Comparison of ENCODE assay signal across 1 cellular context in the genomic region with DNA sequence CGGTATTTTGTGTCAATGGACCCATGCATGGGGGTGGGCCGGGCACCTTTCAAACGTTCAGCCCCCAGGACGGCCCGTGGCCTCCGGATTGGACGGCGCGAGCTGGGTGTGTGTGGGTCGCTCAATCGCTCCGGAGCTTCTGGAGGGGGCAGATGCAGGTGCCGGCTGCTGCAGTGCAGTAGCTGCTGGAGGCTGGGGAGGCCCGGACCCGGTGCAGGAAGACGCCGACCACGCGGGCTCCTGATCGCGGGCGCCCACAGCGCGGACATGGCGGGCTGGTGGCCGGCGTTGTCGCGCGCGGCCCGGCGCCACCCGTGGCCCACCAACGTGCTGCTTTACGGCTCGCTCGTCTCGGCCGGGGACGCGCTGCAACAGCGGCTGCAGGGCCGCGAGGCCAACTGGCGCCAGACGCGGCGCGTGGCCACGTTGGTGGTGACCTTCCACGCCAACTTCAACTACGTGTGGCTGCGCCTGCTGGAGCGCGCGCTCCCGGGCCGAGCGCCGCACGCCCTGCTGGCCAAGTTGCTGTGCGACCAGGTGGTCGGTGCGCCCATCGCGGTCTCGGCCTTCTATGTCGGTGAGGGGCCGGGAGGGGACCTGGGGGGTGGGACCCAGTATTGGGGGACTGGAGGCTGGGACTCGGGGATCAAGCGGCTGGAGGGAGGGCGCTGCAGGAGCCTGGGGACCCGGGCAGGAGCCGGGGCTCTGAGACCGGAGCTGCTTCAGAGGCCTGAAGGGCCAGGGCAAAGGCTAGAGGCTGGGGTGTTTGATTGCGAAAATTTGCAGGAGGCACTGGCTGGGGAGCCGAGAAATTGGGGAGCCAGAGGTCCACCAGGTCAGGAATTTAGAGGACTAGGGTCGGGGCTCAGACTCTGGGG.
TF ChIP-seq lines count a peak whose summit lies in the region.
"Not testable (repeated sequence)": the region's sequence is repeated elsewhere in the genome, so short reads cannot be mapped to it uniquely, and the experiment has no call there.

A gene (plus strand): TSS at position 124 of the 878 bp plus-strand sequence. CDS start 144 bp downstream, at position 268.

TF ChIP-seq in HepG2, 621 proteins besides CTCF, POLR2A, EP300 and RAD21 (continued from another document and continues in another):
- TF ChIP-seq, protein P1, sequence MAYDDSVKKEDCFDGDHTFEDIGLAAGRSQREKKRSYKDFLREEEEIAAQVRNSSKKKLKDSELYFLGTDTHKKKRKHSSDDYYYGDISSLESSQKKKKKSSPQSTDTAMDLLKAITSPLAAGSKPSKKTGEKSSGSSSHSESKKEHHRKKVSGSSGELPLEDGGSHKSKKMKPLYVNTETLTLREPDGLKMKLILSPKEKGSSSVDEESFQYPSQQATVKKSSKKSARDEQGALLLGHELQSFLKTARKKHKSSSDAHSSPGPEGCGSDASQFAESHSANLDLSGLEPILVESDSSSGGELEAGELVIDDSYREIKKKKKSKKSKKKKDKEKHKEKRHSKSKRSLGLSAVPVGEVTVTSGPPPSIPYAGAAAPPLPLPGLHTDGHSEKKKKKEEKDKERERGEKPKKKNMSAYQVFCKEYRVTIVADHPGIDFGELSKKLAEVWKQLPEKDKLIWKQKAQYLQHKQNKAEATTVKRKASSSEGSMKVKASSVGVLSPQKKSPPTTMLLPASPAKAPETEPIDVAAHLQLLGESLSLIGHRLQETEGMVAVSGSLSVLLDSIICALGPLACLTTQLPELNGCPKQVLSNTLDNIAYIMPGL (CRISPR knock-in tag; IDR thresholded peaks at IDR 0.05; ENCODE audit: borderline replicate concordance in 1 of 2, low read depth in 1 of 2), result peak; percentile 80 to 96
- peak; percentile 63; the same call in 1 of the 2 replicates for TF ChIP-seq ZNF567 (CRISPR knock-in tag; IDR thresholded peaks at IDR 0.05; ENCODE audit: borderline replicate concordance)
- TF ChIP-seq TEAD2 (CRISPR knock-in tag; IDR thresholded peaks at IDR 0.05), result 0 out of 2 replicates have a peak, but pooled peaks have one; percentile 53
- TF ChIP-seq, protein P2, sequence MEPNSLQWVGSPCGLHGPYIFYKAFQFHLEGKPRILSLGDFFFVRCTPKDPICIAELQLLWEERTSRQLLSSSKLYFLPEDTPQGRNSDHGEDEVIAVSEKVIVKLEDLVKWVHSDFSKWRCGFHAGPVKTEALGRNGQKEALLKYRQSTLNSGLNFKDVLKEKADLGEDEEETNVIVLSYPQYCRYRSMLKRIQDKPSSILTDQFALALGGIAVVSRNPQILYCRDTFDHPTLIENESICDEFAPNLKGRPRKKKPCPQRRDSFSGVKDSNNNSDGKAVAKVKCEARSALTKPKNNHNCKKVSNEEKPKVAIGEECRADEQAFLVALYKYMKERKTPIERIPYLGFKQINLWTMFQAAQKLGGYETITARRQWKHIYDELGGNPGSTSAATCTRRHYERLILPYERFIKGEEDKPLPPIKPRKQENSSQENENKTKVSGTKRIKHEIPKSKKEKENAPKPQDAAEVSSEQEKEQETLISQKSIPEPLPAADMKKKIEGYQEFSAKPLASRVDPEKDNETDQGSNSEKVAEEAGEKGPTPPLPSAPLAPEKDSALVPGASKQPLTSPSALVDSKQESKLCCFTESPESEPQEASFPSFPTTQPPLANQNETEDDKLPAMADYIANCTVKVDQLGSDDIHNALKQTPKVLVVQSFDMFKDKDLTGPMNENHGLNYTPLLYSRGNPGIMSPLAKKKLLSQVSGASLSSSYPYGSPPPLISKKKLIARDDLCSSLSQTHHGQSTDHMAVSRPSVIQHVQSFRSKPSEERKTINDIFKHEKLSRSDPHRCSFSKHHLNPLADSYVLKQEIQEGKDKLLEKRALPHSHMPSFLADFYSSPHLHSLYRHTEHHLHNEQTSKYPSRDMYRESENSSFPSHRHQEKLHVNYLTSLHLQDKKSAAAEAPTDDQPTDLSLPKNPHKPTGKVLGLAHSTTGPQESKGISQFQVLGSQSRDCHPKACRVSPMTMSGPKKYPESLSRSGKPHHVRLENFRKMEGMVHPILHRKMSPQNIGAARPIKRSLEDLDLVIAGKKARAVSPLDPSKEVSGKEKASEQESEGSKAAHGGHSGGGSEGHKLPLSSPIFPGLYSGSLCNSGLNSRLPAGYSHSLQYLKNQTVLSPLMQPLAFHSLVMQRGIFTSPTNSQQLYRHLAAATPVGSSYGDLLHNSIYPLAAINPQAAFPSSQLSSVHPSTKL (CRISPR knock-in tag; IDR thresholded peaks at IDR 0.05), result peak; percentile 24; the same call in 1 of the 2 replicates
- TF ChIP-seq ATF7 (IDR thresholded peaks at IDR 0.05); HNF4G (IDR thresholded peaks at IDR 0.05; ENCODE audit: borderline replicate concordance, low read depth, low read length): not testable (repeated sequence)
- TF ChIP-seq ATF7 (CRISPR knock-in tag; IDR thresholded peaks at IDR 0.05), result peak; percentile 79; the same call in 1 of the 2 replicates
- TF ChIP-seq, protein P3, sequence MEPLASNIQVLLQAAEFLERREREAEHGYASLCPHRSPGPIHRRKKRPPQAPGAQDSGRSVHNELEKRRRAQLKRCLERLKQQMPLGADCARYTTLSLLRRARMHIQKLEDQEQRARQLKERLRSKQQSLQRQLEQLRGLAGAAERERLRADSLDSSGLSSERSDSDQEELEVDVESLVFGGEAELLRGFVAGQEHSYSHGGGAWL (CRISPR knock-in tag; IDR thresholded peaks at IDR 0.05), result peak; percentile 70
- TF ChIP-seq NKX3-1 (CRISPR knock-in tag; IDR thresholded peaks at IDR 0.05), result peak; percentile 45
- peak; percentile 56 for TF ChIP-seq KDM2A (CRISPR knock-in tag; IDR thresholded peaks at IDR 0.05; ENCODE audit: borderline replicate concordance, low read depth)
- TF ChIP-seq, protein P4, sequence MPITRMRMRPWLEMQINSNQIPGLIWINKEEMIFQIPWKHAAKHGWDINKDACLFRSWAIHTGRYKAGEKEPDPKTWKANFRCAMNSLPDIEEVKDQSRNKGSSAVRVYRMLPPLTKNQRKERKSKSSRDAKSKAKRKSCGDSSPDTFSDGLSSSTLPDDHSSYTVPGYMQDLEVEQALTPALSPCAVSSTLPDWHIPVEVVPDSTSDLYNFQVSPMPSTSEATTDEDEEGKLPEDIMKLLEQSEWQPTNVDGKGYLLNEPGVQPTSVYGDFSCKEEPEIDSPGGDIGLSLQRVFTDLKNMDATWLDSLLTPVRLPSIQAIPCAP (CRISPR knock-in tag; IDR thresholded peaks at IDR 0.05; ENCODE audit: low read depth), result 0 out of 2 replicates have a peak, but pooled peaks have one; percentile 51
- TF ChIP-seq HNF4G (CRISPR knock-in tag; IDR thresholded peaks at IDR 0.05; ENCODE audit: borderline replicate concordance, low read depth), result peak; percentile 22; the same call in 1 of the 2 replicates
- 0 out of 2 replicates have a peak, but pooled peaks have one; percentile 6 for TF ChIP-seq KMT2B (CRISPR knock-in tag; IDR thresholded peaks at IDR 0.05)
- 0 out of 2 replicates have a peak, but pooled peaks have one; percentile 5 for TF ChIP-seq ZNF792 (CRISPR knock-in tag; IDR thresholded peaks at IDR 0.05)
- TF ChIP-seq, protein P5, sequence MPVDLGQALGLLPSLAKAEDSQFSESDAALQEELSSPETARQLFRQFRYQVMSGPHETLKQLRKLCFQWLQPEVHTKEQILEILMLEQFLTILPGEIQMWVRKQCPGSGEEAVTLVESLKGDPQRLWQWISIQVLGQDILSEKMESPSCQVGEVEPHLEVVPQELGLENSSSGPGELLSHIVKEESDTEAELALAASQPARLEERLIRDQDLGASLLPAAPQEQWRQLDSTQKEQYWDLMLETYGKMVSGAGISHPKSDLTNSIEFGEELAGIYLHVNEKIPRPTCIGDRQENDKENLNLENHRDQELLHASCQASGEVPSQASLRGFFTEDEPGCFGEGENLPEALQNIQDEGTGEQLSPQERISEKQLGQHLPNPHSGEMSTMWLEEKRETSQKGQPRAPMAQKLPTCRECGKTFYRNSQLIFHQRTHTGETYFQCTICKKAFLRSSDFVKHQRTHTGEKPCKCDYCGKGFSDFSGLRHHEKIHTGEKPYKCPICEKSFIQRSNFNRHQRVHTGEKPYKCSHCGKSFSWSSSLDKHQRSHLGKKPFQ (CRISPR knock-in tag; IDR thresholded peaks at IDR 0.05; ENCODE audit: insufficient replicate concordance), result peak; percentile 43
- TF ChIP-seq, protein P6, sequence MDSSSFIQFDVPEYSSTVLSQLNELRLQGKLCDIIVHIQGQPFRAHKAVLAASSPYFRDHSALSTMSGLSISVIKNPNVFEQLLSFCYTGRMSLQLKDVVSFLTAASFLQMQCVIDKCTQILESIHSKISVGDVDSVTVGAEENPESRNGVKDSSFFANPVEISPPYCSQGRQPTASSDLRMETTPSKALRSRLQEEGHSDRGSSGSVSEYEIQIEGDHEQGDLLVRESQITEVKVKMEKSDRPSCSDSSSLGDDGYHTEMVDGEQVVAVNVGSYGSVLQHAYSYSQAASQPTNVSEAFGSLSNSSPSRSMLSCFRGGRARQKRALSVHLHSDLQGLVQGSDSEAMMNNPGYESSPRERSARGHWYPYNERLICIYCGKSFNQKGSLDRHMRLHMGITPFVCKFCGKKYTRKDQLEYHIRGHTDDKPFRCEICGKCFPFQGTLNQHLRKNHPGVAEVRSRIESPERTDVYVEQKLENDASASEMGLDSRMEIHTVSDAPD (CRISPR knock-in tag; IDR thresholded peaks at IDR 0.05), result peak; percentile 48; the same call in 1 of the 2 replicates
- TF ChIP-seq, protein P7, sequence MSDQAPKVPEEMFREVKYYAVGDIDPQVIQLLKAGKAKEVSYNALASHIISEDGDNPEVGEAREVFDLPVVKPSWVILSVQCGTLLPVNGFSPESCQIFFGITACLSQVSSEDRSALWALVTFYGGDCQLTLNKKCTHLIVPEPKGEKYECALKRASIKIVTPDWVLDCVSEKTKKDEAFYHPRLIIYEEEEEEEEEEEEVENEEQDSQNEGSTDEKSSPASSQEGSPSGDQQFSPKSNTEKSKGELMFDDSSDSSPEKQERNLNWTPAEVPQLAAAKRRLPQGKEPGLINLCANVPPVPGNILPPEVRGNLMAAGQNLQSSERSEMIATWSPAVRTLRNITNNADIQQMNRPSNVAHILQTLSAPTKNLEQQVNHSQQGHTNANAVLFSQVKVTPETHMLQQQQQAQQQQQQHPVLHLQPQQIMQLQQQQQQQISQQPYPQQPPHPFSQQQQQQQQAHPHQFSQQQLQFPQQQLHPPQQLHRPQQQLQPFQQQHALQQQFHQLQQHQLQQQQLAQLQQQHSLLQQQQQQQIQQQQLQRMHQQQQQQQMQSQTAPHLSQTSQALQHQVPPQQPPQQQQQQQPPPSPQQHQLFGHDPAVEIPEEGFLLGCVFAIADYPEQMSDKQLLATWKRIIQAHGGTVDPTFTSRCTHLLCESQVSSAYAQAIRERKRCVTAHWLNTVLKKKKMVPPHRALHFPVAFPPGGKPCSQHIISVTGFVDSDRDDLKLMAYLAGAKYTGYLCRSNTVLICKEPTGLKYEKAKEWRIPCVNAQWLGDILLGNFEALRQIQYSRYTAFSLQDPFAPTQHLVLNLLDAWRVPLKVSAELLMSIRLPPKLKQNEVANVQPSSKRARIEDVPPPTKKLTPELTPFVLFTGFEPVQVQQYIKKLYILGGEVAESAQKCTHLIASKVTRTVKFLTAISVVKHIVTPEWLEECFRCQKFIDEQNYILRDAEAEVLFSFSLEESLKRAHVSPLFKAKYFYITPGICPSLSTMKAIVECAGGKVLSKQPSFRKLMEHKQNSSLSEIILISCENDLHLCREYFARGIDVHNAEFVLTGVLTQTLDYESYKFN (CRISPR knock-in tag; conservative IDR thresholded peaks at IDR 0.05), result peak; percentile 42; the same call in 1 of the 2 replicates
- 0 out of 2 replicates have a peak, but pooled peaks have one; percentile 51 for TF ChIP-seq GTF3A (CRISPR knock-in tag; conservative IDR thresholded peaks at IDR 0.05)
- 0 out of 2 replicates have a peak, but pooled peaks have one; percentile 63 for TF ChIP-seq MEF2D (CRISPR knock-in tag; IDR thresholded peaks at IDR 0.05)
- TF ChIP-seq ARID2 (CRISPR knock-in tag; IDR thresholded peaks at IDR 0.05; ENCODE audit: borderline replicate concordance), result peak; percentile 98
- 0 out of 2 replicates have a peak, but pooled peaks have one; percentile 28 for TF ChIP-seq KAT7 (CRISPR knock-in tag; IDR thresholded peaks at IDR 0.05; ENCODE audit: borderline replicate concordance)
- peak; percentile 24 for TF ChIP-seq EED (CRISPR knock-in tag; IDR thresholded peaks at IDR 0.05)
- TF ChIP-seq, protein P8, sequence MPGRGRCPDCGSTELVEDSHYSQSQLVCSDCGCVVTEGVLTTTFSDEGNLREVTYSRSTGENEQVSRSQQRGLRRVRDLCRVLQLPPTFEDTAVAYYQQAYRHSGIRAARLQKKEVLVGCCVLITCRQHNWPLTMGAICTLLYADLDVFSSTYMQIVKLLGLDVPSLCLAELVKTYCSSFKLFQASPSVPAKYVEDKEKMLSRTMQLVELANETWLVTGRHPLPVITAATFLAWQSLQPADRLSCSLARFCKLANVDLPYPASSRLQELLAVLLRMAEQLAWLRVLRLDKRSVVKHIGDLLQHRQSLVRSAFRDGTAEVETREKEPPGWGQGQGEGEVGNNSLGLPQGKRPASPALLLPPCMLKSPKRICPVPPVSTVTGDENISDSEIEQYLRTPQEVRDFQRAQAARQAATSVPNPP (CRISPR knock-in tag; IDR thresholded peaks at IDR 0.05), result peak; percentile 81; the same call in 1 of the 2 replicates
- peak; percentile 74 for TF ChIP-seq RNF2 (conservative IDR thresholded peaks at IDR 0.05; ENCODE audit: low read depth)
- TF ChIP-seq CHD2 (IDR thresholded peaks at IDR 0.05; ENCODE audit: low read depth, low read length), result peak; percentile 17; the same call in 1 of the 2 replicates
- TF ChIP-seq, protein P9, sequence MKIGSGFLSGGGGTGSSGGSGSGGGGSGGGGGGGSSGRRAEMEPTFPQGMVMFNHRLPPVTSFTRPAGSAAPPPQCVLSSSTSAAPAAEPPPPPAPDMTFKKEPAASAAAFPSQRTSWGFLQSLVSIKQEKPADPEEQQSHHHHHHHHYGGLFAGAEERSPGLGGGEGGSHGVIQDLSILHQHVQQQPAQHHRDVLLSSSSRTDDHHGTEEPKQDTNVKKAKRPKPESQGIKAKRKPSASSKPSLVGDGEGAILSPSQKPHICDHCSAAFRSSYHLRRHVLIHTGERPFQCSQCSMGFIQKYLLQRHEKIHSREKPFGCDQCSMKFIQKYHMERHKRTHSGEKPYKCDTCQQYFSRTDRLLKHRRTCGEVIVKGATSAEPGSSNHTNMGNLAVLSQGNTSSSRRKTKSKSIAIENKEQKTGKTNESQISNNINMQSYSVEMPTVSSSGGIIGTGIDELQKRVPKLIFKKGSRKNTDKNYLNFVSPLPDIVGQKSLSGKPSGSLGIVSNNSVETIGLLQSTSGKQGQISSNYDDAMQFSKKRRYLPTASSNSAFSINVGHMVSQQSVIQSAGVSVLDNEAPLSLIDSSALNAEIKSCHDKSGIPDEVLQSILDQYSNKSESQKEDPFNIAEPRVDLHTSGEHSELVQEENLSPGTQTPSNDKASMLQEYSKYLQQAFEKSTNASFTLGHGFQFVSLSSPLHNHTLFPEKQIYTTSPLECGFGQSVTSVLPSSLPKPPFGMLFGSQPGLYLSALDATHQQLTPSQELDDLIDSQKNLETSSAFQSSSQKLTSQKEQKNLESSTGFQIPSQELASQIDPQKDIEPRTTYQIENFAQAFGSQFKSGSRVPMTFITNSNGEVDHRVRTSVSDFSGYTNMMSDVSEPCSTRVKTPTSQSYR (CRISPR knock-in tag; IDR thresholded peaks at IDR 0.05; ENCODE audit: borderline replicate concordance), result 0 out of 2 replicates have a peak, but pooled peaks have one; percentile 9
- TF ChIP-seq, protein P10, sequence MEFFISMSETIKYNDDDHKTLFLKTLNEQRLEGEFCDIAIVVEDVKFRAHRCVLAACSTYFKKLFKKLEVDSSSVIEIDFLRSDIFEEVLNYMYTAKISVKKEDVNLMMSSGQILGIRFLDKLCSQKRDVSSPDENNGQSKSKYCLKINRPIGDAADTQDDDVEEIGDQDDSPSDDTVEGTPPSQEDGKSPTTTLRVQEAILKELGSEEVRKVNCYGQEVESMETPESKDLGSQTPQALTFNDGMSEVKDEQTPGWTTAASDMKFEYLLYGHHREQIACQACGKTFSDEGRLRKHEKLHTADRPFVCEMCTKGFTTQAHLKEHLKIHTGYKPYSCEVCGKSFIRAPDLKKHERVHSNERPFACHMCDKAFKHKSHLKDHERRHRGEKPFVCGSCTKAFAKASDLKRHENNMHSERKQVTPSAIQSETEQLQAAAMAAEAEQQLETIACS (CRISPR knock-in tag; IDR thresholded peaks at IDR 0.05), result peak; percentile 83
- TF ChIP-seq HMG20B (CRISPR knock-in tag; conservative IDR thresholded peaks at IDR 0.05), result peak; percentile 29; the same call in 1 of the 2 replicates
